ENCODE assay signal across 1 cellular context in genomic region chr19:13530720-13531119, GRCh38.
TF ChIP-seq lines count a peak whose summit lies in the region.

No MANE protein-coding gene starts in this region.

TF ChIP-seq in WTC11, 78 proteins besides CTCF, POLR2A, EP300 and RAD21 (continued from another document):
- TF ChIP-seq, protein P1, sequence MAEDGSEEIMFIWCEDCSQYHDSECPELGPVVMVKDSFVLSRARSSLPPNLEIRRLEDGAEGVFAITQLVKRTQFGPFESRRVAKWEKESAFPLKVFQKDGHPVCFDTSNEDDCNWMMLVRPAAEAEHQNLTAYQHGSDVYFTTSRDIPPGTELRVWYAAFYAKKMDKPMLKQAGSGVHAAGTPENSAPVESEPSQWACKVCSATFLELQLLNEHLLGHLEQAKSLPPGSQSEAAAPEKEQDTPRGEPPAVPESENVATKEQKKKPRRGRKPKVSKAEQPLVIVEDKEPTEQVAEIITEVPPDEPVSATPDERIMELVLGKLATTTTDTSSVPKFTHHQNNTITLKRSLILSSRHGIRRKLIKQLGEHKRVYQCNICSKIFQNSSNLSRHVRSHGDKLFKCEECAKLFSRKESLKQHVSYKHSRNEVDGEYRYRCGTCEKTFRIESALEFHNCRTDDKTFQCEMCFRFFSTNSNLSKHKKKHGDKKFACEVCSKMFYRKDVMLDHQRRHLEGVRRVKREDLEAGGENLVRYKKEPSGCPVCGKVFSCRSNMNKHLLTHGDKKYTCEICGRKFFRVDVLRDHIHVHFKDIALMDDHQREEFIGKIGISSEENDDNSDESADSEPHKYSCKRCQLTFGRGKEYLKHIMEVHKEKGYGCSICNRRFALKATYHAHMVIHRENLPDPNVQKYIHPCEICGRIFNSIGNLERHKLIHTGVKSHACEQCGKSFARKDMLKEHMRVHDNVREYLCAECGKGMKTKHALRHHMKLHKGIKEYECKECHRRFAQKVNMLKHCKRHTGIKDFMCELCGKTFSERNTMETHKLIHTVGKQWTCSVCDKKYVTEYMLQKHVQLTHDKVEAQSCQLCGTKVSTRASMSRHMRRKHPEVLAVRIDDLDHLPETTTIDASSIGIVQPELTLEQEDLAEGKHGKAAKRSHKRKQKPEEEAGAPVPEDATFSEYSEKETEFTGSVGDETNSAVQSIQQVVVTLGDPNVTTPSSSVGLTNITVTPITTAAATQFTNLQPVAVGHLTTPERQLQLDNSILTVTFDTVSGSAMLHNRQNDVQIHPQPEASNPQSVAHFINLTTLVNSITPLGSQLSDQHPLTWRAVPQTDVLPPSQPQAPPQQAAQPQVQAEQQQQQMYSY (CRISPR knock-in tag; IDR thresholded peaks at IDR 0.05): no peak
- TF ChIP-seq ESRRA (CRISPR knock-in tag; IDR thresholded peaks at IDR 0.05; ENCODE audit: borderline replicate concordance) (no peak), FOXK1 (CRISPR knock-in tag; IDR thresholded peaks at IDR 0.05) (no peak), SMAD3 (CRISPR knock-in tag; IDR thresholded peaks at IDR 0.05; ENCODE audit: borderline replicate concordance) (no peak), FOXJ3 (CRISPR knock-in tag; IDR thresholded peaks at IDR 0.05; ENCODE audit: borderline replicate concordance) (no peak), ZNF396 (CRISPR knock-in tag; IDR thresholded peaks at IDR 0.05; ENCODE audit: borderline replicate concordance) (no peak), FOXP1 (CRISPR knock-in tag; IDR thresholded peaks at IDR 0.05; ENCODE audit: borderline replicate concordance) (no peak), ARID4B (CRISPR knock-in tag; IDR thresholded peaks at IDR 0.05; ENCODE audit: borderline replicate concordance) (no peak), ATF1 (CRISPR knock-in tag; IDR thresholded peaks at IDR 0.05) (no peak)
- TF ChIP-seq, protein P2, sequence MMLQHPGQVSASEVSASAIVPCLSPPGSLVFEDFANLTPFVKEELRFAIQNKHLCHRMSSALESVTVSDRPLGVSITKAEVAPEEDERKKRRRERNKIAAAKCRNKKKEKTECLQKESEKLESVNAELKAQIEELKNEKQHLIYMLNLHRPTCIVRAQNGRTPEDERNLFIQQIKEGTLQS (CRISPR knock-in tag; conservative IDR thresholded peaks at IDR 0.05): no peak
